ENCODE assay signal across 1 cellular context in genomic region chr12:125083092-125083491, GRCh38.
TF ChIP-seq lines count a peak whose summit lies in the region.

No MANE protein-coding gene starts in this region.

TF ChIP-seq in K562, 482 proteins besides CTCF, POLR2A, EP300 and RAD21 (continued from another document):
- peak; percentile 25; the same call in 1 of the 2 replicates for TF ChIP-seq MAX (CRISPR knock-in tag; IDR thresholded peaks at IDR 0.05)
- no peak for TF ChIP-seq SRSF9 (IDR thresholded peaks at IDR 0.05; ENCODE audit: borderline replicate concordance, low read depth, low read length)
- TF ChIP-seq YY1 (IDR thresholded peaks at IDR 0.05; ENCODE audit: borderline replicate concordance in 1 of 3, control insufficient read depth in 1 of 3, extremely low read depth in 1 of 3, insufficient read depth in 3 of 3, insufficient read length in 1 of 3, insufficient replicate concordance in 2 of 3, low read depth in 1 of 3, low read length in 2 of 3) = peak in 2 of 3 experiments; percentile 12 to 32
- no peak for TF ChIP-seq SREBF1 (IDR thresholded peaks at IDR 0.05; ENCODE audit: borderline replicate concordance, low read depth, low read length)
- no peak for TF ChIP-seq ZNF764 (CRISPR knock-in tag; IDR thresholded peaks at IDR 0.05; ENCODE audit: low read depth)
- no peak for TF ChIP-seq ZNF143 (CRISPR knock-in tag; IDR thresholded peaks at IDR 0.05)
